9 cellular contexts compared by ENCODE assay signal in genomic region chr9:91599564-91599963, GRCh38.
"Had no signal": no experiment of that assay in that cellular context is flagged by ENCODE, and none has a peak within 500 bp of the region (broad histone marks: within the 10 kb centered on the region; RNA-seq: fewer than 3 reads in every experiment).

No MANE protein-coding gene starts in this region.

- H3K4me1 Mint-ChIP-seq: IgD-negative memory B cell had no signal

- H3K27ac Mint-ChIP-seq: HFFc6, IgD-negative memory B cell had no signal

- H3K9me3 ChIP-seq: HAP-1 had no signal

- H3K9me3 Mint-ChIP-seq: HFFc6, IgD-negative memory B cell had no signal

- DNase-seq: GM23248, GOT3, H7, HFFc6, KG1 had no signal

- ATAC-seq: HCT116 had no signal

- H3K9ac ChIP-seq: GM23248 had no signal

- H3K36me3 ChIP-seq: HAP-1 had no signal

- H3K4me3 Mint-ChIP-seq: HFFc6, IgD-negative memory B cell had no signal

- H2AFZ ChIP-seq: GM23248 had no signal

- H3K4me1 ChIP-seq: HAP-1 had no signal

- H3K4me3 ChIP-seq: GM23248, HAP-1 had no signal

- H3K27ac ChIP-seq: GM23248, HL-60 had no signal
